In the genomic region with DNA sequence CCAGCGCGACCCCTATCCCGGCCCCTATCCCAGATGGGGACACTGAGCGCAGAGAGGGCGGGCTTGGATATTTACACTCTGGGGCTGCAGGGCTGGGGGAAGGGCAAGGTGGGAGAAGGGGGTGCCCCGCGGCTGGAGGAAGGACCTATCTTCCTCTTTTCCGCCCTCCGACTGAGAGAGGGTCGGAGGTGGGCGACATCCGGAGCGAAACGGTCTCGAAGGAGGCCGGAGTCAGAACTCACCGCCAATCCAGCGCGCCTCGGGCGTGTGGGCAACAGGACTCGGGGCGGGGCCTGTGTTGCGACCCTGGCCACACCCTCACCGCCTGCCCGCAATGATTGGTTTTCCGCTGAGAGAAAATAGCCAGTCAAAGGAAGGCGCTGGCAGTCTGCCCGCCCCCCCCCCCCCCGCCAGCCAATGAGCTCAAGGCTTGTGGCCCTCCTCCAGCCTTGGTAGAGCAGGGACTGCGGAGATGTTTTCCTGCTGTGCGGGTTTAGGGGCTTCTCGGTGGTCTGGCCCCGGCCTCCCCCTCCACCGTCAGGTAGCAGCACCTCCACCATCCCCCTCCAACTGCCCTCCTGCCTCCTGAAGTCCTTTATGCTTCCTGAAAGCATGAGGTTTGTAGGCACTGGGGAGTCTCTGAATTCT, we compare ENCODE assay signal across 8 cellular contexts. TPM values are rescaled to one million over a fixed set of nuclear protein-coding genes. Genes with fewer than 3 reads are reported as not detected.
A peak's percentile ranks its signal among the peaks of the same experiment; 100 is the strongest.
DNase-seq lines count a peak whose midpoint lies in the region; TF ChIP-seq lines count a peak whose summit lies in the region.

A gene with protein sequence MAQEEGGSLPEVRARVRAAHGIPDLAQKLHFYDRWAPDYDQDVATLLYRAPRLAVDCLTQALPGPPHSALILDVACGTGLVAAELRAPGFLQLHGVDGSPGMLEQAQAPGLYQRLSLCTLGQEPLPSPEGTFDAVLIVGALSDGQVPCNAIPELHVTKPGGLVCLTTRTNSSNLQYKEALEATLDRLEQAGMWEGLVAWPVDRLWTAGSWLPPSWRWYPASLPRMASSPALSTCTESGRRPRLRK (minus strand): TSS at position 269 of the 648 bp plus-strand sequence. CDS start 376 bp downstream, outside the sequence.

- H3K36me3 Mint-ChIP-seq in HFFc6 (ENCODE audit: low read depth) (no peaks in the 10 kb centered on the region), glutamatergic neuron (ENCODE audit: unreplicated experiment) (no peaks in the 10 kb centered on the region), osteocyte (ENCODE audit: unreplicated experiment) (no peaks in the 10 kb centered on the region)
- H3K36me3 Mint-ChIP-seq in activated naive CD4-positive, alpha-beta T cell treated with anti-CD3 and anti-CD28 coated beads, Interleukin-2, amount 50 U/mL, for 24 hours, result no peaks in the 10 kb centered on the region

- DNase-seq in HFFc6 (peak; percentile 93), NB4 (ENCODE audit: low read depth) (peak; percentile 97), SK-N-MC (ENCODE audit: low read depth, low spot score) (peak; percentile 55), glutamatergic neuron (peak; percentile 95), osteocyte (ENCODE audit: extremely low spot score, unreplicated experiment) (peak; percentile 96), thyroid gland (peak; percentile 96)

- no peaks in the 10 kb centered on the region for H3K27me3 ChIP-seq in thyroid gland

- H3K9me3 Mint-ChIP-seq in HFFc6, result no peaks in the 10 kb centered on the region
- no peaks in the 10 kb centered on the region for H3K9me3 Mint-ChIP-seq in activated naive CD4-positive, alpha-beta T cell treated with anti-CD3 and anti-CD28 coated beads, Interleukin-2, amount 50 U/mL, for 24 hours
- H3K9me3 Mint-ChIP-seq in glutamatergic neuron (ENCODE audit: unreplicated experiment), result peaks cover 4% of the 10 kb centered on the region
- H3K9me3 Mint-ChIP-seq in osteocyte (ENCODE audit: unreplicated experiment), result no peaks in the 10 kb centered on the region

- 2% methylated on average over 20 to 22 of the region's 35 CpGs for WGBS in thyroid gland, 2 donors

- H3K4me3 ChIP-seq in GM08714 (ENCODE audit: low read length) (peak within 1 kb of the TSS; percentile 80), NB4 (ENCODE audit: low read depth, low read length) (peak within 1 kb of the TSS; percentile 61), SK-N-MC (peak within 1 kb of the TSS; percentile 94), thyroid gland (replicated peaks in 1 of 3) (peak within 1 kb of the TSS in 2 of 3 donors; percentile 49 to 81)

- no peak within 1 kb of the TSS for H3K27ac ChIP-seq in SK-N-MC
- peak within 1 kb of the TSS; percentile 75 to 90 (median 77) for H3K27ac ChIP-seq in thyroid gland

- no peaks in the 10 kb centered on the region for H3K9me3 ChIP-seq in SK-N-MC (ENCODE audit: low read depth, low read length)
- H3K9me3 ChIP-seq in thyroid gland, result no peaks in the 10 kb centered on the region

- H3K4me1 Mint-ChIP-seq in HFFc6 (ENCODE audit: low read depth), result peaks cover 28% of the 10 kb centered on the region
- H3K4me1 Mint-ChIP-seq in activated naive CD4-positive, alpha-beta T cell treated with anti-CD3 and anti-CD28 coated beads, Interleukin-2, amount 50 U/mL, for 24 hours, result peaks cover 16% of the 10 kb centered on the region
- no peaks in the 10 kb centered on the region for H3K4me1 Mint-ChIP-seq in glutamatergic neuron (ENCODE audit: low read depth, unreplicated experiment)
- peaks cover 18% of the 10 kb centered on the region for H3K4me1 Mint-ChIP-seq in osteocyte (ENCODE audit: unreplicated experiment)

- TF ChIP-seq CTCF in HFFc6 (IDR thresholded peaks at IDR 0.05), result no peak
- no peak for TF ChIP-seq CTCF in NB4 (IDR thresholded peaks at IDR 0.05; ENCODE audit: low read depth, low read length)
- TF ChIP-seq CTCF in glutamatergic neuron (IDR thresholded peaks at IDR 0.05; ENCODE audit: partially characterized antibody, unreplicated experiment), result no peak
- no peak for TF ChIP-seq CTCF in osteocyte (IDR thresholded peaks at IDR 0.05)
- TF ChIP-seq CTCF in thyroid gland (IDR thresholded peaks at IDR 0.05), result no peak

- H3K4me3 Mint-ChIP-seq in HFFc6, result peak within 1 kb of the TSS; percentile 93
- H3K4me3 Mint-ChIP-seq in activated naive CD4-positive, alpha-beta T cell treated with anti-CD3 and anti-CD28 coated beads, Interleukin-2, amount 50 U/mL, for 24 hours, result peak within 1 kb of the TSS; percentile 88
- peak within 1 kb of the TSS; percentile 84 for H3K4me3 Mint-ChIP-seq in glutamatergic neuron (ENCODE audit: unreplicated experiment)
- peak within 1 kb of the TSS; percentile 88 for H3K4me3 Mint-ChIP-seq in osteocyte (ENCODE audit: unreplicated experiment)

- H3K36me3 ChIP-seq in SK-N-MC (ENCODE audit: insufficient read depth, low read length) (no peaks in the 10 kb centered on the region), thyroid gland (no peaks in the 10 kb centered on the region)

- H3K27ac Mint-ChIP-seq in HFFc6 (peak within 1 kb of the TSS; percentile 86), glutamatergic neuron (ENCODE audit: unreplicated experiment) (peak within 1 kb of the TSS; percentile 82), osteocyte (ENCODE audit: unreplicated experiment) (peak within 1 kb of the TSS; percentile 84)
- H3K27ac Mint-ChIP-seq in activated naive CD4-positive, alpha-beta T cell treated with anti-CD3 and anti-CD28 coated beads, Interleukin-2, amount 50 U/mL, for 24 hours, result peak within 1 kb of the TSS; percentile 81

- peaks cover 9 to 31% of the 10 kb centered on the region in 2 donors for H3K4me1 ChIP-seq in thyroid gland

- intact Hi-C loops in thyroid gland (cut with DNase I), result no loop called here

- H3K27me3 Mint-ChIP-seq in HFFc6 (ENCODE audit: insufficient read depth) (peaks cover 5% of the 10 kb centered on the region), glutamatergic neuron (ENCODE audit: unreplicated experiment) (peaks cover 2% of the 10 kb centered on the region), osteocyte (ENCODE audit: unreplicated experiment) (no peaks in the 10 kb centered on the region)
- no peaks in the 10 kb centered on the region for H3K27me3 Mint-ChIP-seq in activated naive CD4-positive, alpha-beta T cell treated with anti-CD3 and anti-CD28 coated beads, Interleukin-2, amount 50 U/mL, for 24 hours

- H3K9ac ChIP-seq in SK-N-MC (ENCODE audit: insufficient read length), result peak within 1 kb of the TSS; percentile 87

- TF ChIP-seq POLR2A in NB4 (IDR thresholded peaks at IDR 0.05; ENCODE audit: extremely low read depth, insufficient read length) (peak; percentile 48), thyroid gland (IDR thresholded peaks at IDR 0.05) (peak; percentile 13 to 88)

RNA-seq across cellular contexts. Expression of the gene that starts here (rescaled TPM):
- 1 to 10 TPM; 3.9 to 7.2 (median 6.0) TPM for total RNA-seq in HFFc6 (2021; fragmentation: NEBNext Ultra II Directional; extraction: Animal tissue kit (Norgen Biotek cat#: 25700))
- 2.9 TPM for total RNA-seq in glutamatergic neuron (ENCODE audit: unreplicated experiment)
- 2.2 and 2.7 TPM in 2 replicates for total RNA-seq in osteocyte
- 10 to 100 TPM in 2 of 4 donors, 1 to 10 TPM in 2; 3.8 to 16.3 (median 9.6) TPM for total RNA-seq in thyroid gland
